ENCODE assay signal across 11 cellular contexts in the genomic region with DNA sequence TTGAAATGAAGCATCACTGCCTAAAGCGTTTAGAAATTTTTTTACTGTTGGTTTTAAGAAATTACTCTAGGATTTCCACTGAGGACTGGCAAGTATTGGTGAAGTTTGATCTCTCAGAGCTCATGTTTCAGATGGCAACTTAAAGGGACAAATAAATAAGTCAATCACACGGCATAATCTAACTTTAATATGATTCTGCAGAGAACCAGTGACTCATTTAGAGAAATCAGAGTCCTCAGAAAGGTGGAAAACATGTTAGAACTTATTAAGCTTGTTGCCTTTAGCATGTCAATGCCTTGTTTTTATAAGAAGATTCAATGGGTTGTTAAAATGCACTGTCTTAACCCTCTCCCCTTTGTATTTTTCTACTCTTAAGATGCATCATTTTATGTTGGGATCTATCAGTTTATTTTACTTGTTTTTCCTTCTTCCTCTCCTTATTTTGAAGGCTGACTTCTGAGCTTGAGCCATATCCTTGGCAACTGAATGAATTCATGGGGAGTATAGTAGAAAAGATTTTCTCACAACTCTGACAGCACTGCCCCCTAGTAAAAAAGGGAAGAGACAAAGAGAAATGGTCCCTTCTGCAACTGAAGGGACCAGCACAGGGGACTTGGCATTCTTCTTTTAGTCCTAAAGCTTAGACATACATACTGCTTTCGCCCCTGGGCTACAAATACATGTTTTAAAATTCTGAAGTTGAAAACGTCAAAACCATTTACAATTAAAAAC.
DNase-seq lines count a peak whose midpoint lies in the region; ATAC-seq and TF ChIP-seq lines count a peak whose summit lies in the region.
"Had no signal": no experiment of that assay in that cellular context is flagged by ENCODE, and none has a peak within 500 bp of the region (broad histone marks: within the 10 kb centered on the region; RNA-seq: fewer than 3 reads in every experiment).

No MANE protein-coding gene starts in this region.

- no peak for DNase-seq in activated CD4-positive, alpha-beta T cell treated with anti-CD3 and anti-CD28 coated beads for 36 hours
- no peak for DNase-seq in activated CD4-positive, alpha-beta T cell treated with anti-CD3 and anti-CD28 coated beads for 48 hours
- DNase-seq in SK-N-DZ (ENCODE audit: low spot score) = peak; percentile 43
- no peak for DNase-seq in esophagus squamous epithelium (lab: John Stamatoyannopoulos, UW)
- DNase-seq in NCI-H82 treated with DMSO at 0.1 percent for 48 hours (lab: John Stamatoyannopoulos, UW; ENCODE audit: unreplicated experiment) = no peak
- DNase-seq in foreskin melanocyte = no peak
- DNase-seq in NCI-H748 (lab: John Stamatoyannopoulos, UW; ENCODE audit: unreplicated experiment) = no peak
- DNase-seq: activated CD4-positive, alpha-beta T cell treated with anti-CD3 and anti-CD28 coated beads for 1 hour; NCI-H187 treated with DMSO at 0.1 percent for 48 hours had no signal

- peak overlapping the region; percentile 58 to 68 (median 65) for H3K9ac ChIP-seq in skeletal muscle tissue (ENCODE audit: low read depth in 1 of 3, low read length in 3 of 3)

- H3K36me3 ChIP-seq in esophagus squamous epithelium (no peaks in the 10 kb centered on the region), skeletal muscle tissue (ENCODE audit: control insufficient read depth in 3 of 3, insufficient read depth in 3 of 3, low read length in 3 of 3) (no peaks in the 10 kb centered on the region)

- peak; percentile 27 for ATAC-seq in activated CD4-positive, alpha-beta T cell treated with anti-CD3 and anti-CD28 coated beads for 36 hours

- WGBS in esophagus squamous epithelium, 2 donors = 27 to 31% methylated on average over 4 of the region's 4 CpGs

- H3K9me3 ChIP-seq in esophagus squamous epithelium (no peaks in the 10 kb centered on the region), skeletal muscle tissue (ENCODE audit: control insufficient read depth in 3 of 3, low read length in 3 of 3) (no peaks in the 10 kb centered on the region)

- peak overlapping the region in 1 of 4 donors; percentile 16 for H3K4me3 ChIP-seq in esophagus squamous epithelium
- peak overlapping the region in 2 of 3 donors; percentile 47 to 62 for H3K4me3 ChIP-seq in skeletal muscle tissue (ENCODE audit: low read length in 3 of 3)

- H3K9me3 Mint-ChIP-seq in activated CD4-positive, alpha-beta T cell treated with anti-CD3 and anti-CD28 coated beads for 36 hours (ENCODE audit: low read depth) = no peaks in the 10 kb centered on the region
- H3K9me3 Mint-ChIP-seq: neural crest cell had no signal

- POLR2A ChIA-PET in activated CD4-positive, alpha-beta T cell treated with anti-CD3 and anti-CD28 coated beads for 36 hours (lab: Charles Lee) = no interaction called here

- no peaks in the 10 kb centered on the region for H3K36me3 Mint-ChIP-seq in activated CD4-positive, alpha-beta T cell treated with anti-CD3 and anti-CD28 coated beads for 36 hours (ENCODE audit: low read depth)

- no peak for TF ChIP-seq CTCF in esophagus squamous epithelium (IDR thresholded peaks at IDR 0.05)

- H3K4me3 Mint-ChIP-seq in activated CD4-positive, alpha-beta T cell treated with anti-CD3 and anti-CD28 coated beads for 36 hours = peak overlapping the region; percentile 59
- H3K4me3 Mint-ChIP-seq: neural crest cell had no signal

- peak overlapping the region; percentile 88 for H3K27ac Mint-ChIP-seq in activated CD4-positive, alpha-beta T cell treated with anti-CD3 and anti-CD28 coated beads for 36 hours

- H3K27ac ChIP-seq in esophagus squamous epithelium (peak overlapping the region in 3 of 4 donors; percentile 20 to 68 (median 56)), skeletal muscle tissue (ENCODE audit: low read depth, low read length) (peak overlapping the region; percentile 70)

- intact Hi-C loops in activated CD4-positive, alpha-beta T cell treated with anti-CD3 and anti-CD28 coated beads for 36 hours (cut with DNase I, micrococcal nuclease) = loop anchor here (1.0 to 10.0 kb wide), 11 partner anchors 98 to 844 kb away; no protein-coding TSS in a partner anchor
- intact Hi-C loops in esophagus squamous epithelium (cut with DNase I) = no loop called here

- peaks cover 11% of the 10 kb centered on the region for H3K4me1 Mint-ChIP-seq in activated CD4-positive, alpha-beta T cell treated with anti-CD3 and anti-CD28 coated beads for 36 hours

- H3K4me1 ChIP-seq in esophagus squamous epithelium (peaks cover 10 to 43% (median 26%) of the 10 kb centered on the region in 3 donors), skeletal muscle tissue (ENCODE audit: control insufficient read depth in 3 of 3, insufficient read depth in 3 of 3, low read length in 3 of 3) (peaks cover 11 to 25% (median 20%) of the 10 kb centered on the region in 3 donors)

- H3K27me3 ChIP-seq in esophagus squamous epithelium (no peaks in the 10 kb centered on the region), skeletal muscle tissue (ENCODE audit: control insufficient read depth in 3 of 3, insufficient read depth in 3 of 3, low read length in 3 of 3) (no peaks in the 10 kb centered on the region)

- no peaks in the 10 kb centered on the region for H3K27me3 Mint-ChIP-seq in activated CD4-positive, alpha-beta T cell treated with anti-CD3 and anti-CD28 coated beads for 36 hours

- TF ChIP-seq POLR2A in esophagus squamous epithelium (IDR thresholded peaks at IDR 0.05) = no peak

- CTCF ChIA-PET in activated CD4-positive, alpha-beta T cell treated with anti-CD3 and anti-CD28 coated beads for 36 hours (lab: Charles Lee) = interaction anchor here (1.0 to 1.1 kb wide), 2 partner anchors 46 to 475 kb away, joined by 3 read pairs; no protein-coding TSS in a partner anchor
